Comparison of ENCODE assay signal across 34 cellular contexts in the genomic region with DNA sequence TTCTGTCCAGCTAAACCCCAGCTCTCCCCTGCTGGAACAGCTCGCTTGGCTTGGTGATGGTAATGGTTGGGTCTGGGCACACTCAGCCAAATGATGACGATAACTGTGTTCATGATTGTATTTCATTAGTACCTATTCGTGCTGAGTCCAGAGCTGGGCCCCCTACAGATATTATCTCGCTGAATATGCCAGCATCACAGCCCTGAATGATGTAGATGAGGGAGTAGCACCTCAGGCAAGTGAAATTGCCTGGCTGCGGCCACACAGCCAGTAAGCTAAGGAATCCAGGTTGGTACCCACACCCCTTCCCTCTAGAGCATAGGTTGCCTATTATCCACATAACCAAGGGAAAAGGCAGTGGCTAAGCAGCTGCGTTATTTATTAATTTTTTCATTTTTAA.
"Had no signal": no experiment of that assay in that cellular context is flagged by ENCODE, and none has a peak within 500 bp of the region (broad histone marks: within the 10 kb centered on the region; RNA-seq: fewer than 3 reads in every experiment).

No MANE protein-coding gene starts in this region.

- H3K27me3 ChIP-seq: MG63 had no signal

- H3K36me3 ChIP-seq: MG63 had no signal

- H3K4me3 ChIP-seq: MG63 had no signal

- H3K4me2 ChIP-seq: KMS-11 had no signal

- H3K9ac ChIP-seq: KMS-11 had no signal

- H3K27ac ChIP-seq: KMS-11 had no signal

- H3K9me3 ChIP-seq: MG63 had no signal

- DNase-seq: Karpas-422, Kasumi-1, MG63, MM.1S, MV-4-11, NCI-H1048, NCI-H1092, NCI-H1092 treated with DMSO at 0.1 percent for 48 hours, NCI-H1105, NCI-H1105 treated with DMSO at 0.1 percent for 48 hours, NCI-H1417, NCI-H1417 treated with DMSO at 0.1 percent for 48 hours, NCI-H1436, NCI-H1436 treated with DMSO at 0.1 percent for 48 hours, NCI-H146, NCI-H1694, NCI-H1694 treated with DMSO at 0.1 percent for 48 hours, NCI-H187, NCI-H187 treated with DMSO at 0.1 percent for 48 hours, NCI-H1930, NCI-H2029, NCI-H2029 treated with DMSO at 0.1 percent for 48 hours, NCI-H2081, NCI-H2081 treated with DMSO at 0.1 percent for 48 hours, NCI-H2107, NCI-H2171, NCI-H2171 treated with DMSO at 0.1 percent for 48 hours, NCI-H2227 treated with DMSO at 0.1 percent for 48 hours, NCI-H226, NCI-H345, NCI-H446, NCI-H446 treated with DMSO at 0.1 percent for 48 hours, NCI-H510A had no signal
